ENCODE assay signal across 6 cellular contexts in genomic region chr18:50609171-50609570, GRCh38. TPM values are rescaled to one million over a fixed set of nuclear protein-coding genes. Genes with fewer than 3 reads are reported as not detected.
"Had no signal": no experiment of that assay in that cellular context is flagged by ENCODE, and none has a peak within 500 bp of the region (broad histone marks: within the 10 kb centered on the region; RNA-seq: fewer than 3 reads in every experiment).

No MANE protein-coding gene starts in this region.

RNA-seq across cellular contexts. Expression of gene MAPK4, which starts 49.3 kb away (rescaled TPM):
- total RNA-seq: HepG2, HT-29, HT1080, IMR-90, K562 had no signal
- polyA plus RNA-seq: HepG2, IgD-negative memory B cell, IMR-90, K562 had no signal
